Comparison of ENCODE assay signal across 26 cellular contexts in the genomic region with DNA sequence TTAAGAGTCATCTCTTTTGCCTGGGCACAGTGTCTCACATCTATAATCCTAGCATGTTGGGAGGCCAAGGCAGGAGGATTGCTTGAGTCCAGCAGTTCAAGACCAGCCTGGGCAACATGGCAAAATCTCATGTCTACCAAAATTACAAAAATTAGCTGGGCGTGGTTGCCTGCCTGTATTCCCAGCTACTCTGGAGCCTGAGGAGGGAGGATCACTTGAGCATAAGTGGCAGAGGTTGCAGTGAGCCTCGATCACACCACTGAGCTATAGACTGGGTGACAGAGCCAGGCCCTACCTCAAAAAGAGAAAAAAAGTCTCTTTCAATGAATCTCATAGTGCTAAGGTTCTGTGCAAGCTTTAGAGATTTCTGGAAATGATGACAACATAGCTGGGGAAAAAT. TPM values are rescaled to one million over a fixed set of nuclear protein-coding genes. Genes with fewer than 3 reads are reported as not detected.
DNase-seq lines count a peak whose midpoint lies in the region; ATAC-seq and TF ChIP-seq lines count a peak whose summit lies in the region.
"Had no signal": no experiment of that assay in that cellular context is flagged by ENCODE, and none has a peak within 500 bp of the region (broad histone marks: within the 10 kb centered on the region; RNA-seq: fewer than 3 reads in every experiment).

No MANE protein-coding gene starts in this region.

- no peaks in the 10 kb centered on the region for H3K9me3 Mint-ChIP-seq in stimulated activated naive CD8-positive, alpha-beta T cell treated with anti-CD3 and anti-CD28 coated beads, Interleukin-15, Interleukin-2, amounts not matched to agents 100 ng/mL and 50 ng/mL, for 24 hours
- H3K9me3 Mint-ChIP-seq: activated naive CD4-positive, alpha-beta T cell treated with anti-CD3 and anti-CD28 coated beads, Interleukin-2, amount 50 U/mL, for 72 hours; brain had no signal

- H3K4me1 ChIP-seq in duodenal mucosa (ENCODE audit: control insufficient read depth in 1 of 2, insufficient read depth in 2 of 2, low read length in 2 of 2) (peaks cover 0 to 8% of the 10 kb centered on the region in 2 donors), thymus (ENCODE audit: control insufficient read depth, insufficient read depth, low read length) (no peaks in the 10 kb centered on the region)
- H3K4me1 ChIP-seq: lower lobe of right lung, right lobe of liver had no signal

- peak overlapping the region; percentile 90 for H3K4me2 ChIP-seq in SU-DHL-6 (ENCODE audit: low read depth, low read length, poor library complexity, severe bottlenecking)

- peak overlapping the region; percentile 60 for H3K4me3 ChIP-seq in SU-DHL-6 (ENCODE audit: insufficient read depth, low read length, poor library complexity, severe bottlenecking)
- H3K4me3 ChIP-seq in duodenal mucosa (ENCODE audit: low read depth in 1 of 2, low read length in 2 of 2): peak overlapping the region; percentile 54 to 79
- H3K4me3 ChIP-seq in thymus (ENCODE audit: low read length): no peak overlapping the region
- H3K4me3 ChIP-seq: coronary artery, hepatocyte, lower lobe of right lung, ovary had no signal

- H3K79me2 ChIP-seq in SU-DHL-6 (ENCODE audit: insufficient read depth, low read length): peaks cover 28% of the 10 kb centered on the region

- peaks cover 20% of the 10 kb centered on the region for H3K4me1 Mint-ChIP-seq in stimulated activated naive CD8-positive, alpha-beta T cell treated with anti-CD3 and anti-CD28 coated beads, Interleukin-15, Interleukin-2, amounts not matched to agents 100 ng/mL and 50 ng/mL, for 24 hours (ENCODE audit: low read depth)

- H3K9ac ChIP-seq in SU-DHL-6 (ENCODE audit: low read length) (peak overlapping the region; percentile 57), duodenal mucosa (ENCODE audit: low read depth in 1 of 2, low read length in 2 of 2) (peak overlapping the region in 1 of 2 donors; percentile 31)

- H3K27ac Mint-ChIP-seq in stimulated activated naive CD8-positive, alpha-beta T cell treated with anti-CD3 and anti-CD28 coated beads, Interleukin-15, Interleukin-2, amounts not matched to agents 100 ng/mL and 50 ng/mL, for 24 hours: peak overlapping the region; percentile 9
- H3K27ac Mint-ChIP-seq: activated naive CD4-positive, alpha-beta T cell treated with anti-CD3 and anti-CD28 coated beads, Interleukin-2, amount 50 U/mL, for 72 hours; brain; naive thymus-derived CD4-positive, alpha-beta T cell had no signal

- no peaks in the 10 kb centered on the region for H3K9me2 ChIP-seq in SU-DHL-6 (replicated peaks; ENCODE audit: insufficient read depth, low read length)

- H3K27ac ChIP-seq in SU-DHL-6 (ENCODE audit: low read depth, low read length) (no peak overlapping the region), duodenal mucosa (ENCODE audit: low read depth, low read length) (peak overlapping the region; percentile 8), thymus (ENCODE audit: low read depth) (peak overlapping the region; percentile 5)
- H3K27ac ChIP-seq: coronary artery, HL-60, lower lobe of right lung, ovary had no signal

- peaks cover 12% of the 10 kb centered on the region for H3K36me3 Mint-ChIP-seq in stimulated activated naive CD8-positive, alpha-beta T cell treated with anti-CD3 and anti-CD28 coated beads, Interleukin-15, Interleukin-2, amounts not matched to agents 100 ng/mL and 50 ng/mL, for 24 hours (ENCODE audit: low read depth)
- H3K36me3 Mint-ChIP-seq: activated naive CD4-positive, alpha-beta T cell treated with anti-CD3 and anti-CD28 coated beads, Interleukin-2, amount 50 U/mL, for 72 hours; brain had no signal

- H3K27me3 Mint-ChIP-seq in stimulated activated naive CD8-positive, alpha-beta T cell treated with anti-CD3 and anti-CD28 coated beads, Interleukin-15, Interleukin-2, amounts not matched to agents 100 ng/mL and 50 ng/mL, for 24 hours: no peaks in the 10 kb centered on the region

- 73% methylated on average over 2 of the region's 2 CpGs for WGBS in thymus

- no peaks in the 10 kb centered on the region for H3F3A ChIP-seq in SU-DHL-6 (ENCODE audit: insufficient read depth)

- no peak for DNase-seq in stimulated activated naive CD8-positive, alpha-beta T cell treated with anti-CD3 and anti-CD28 coated beads, Interleukin-15, Interleukin-2, amounts not matched to agents 100 U/mL and 50 U/mL, for 24 hours
- no peak for DNase-seq in NCI-H2081 treated with DMSO at 0.1 percent for 48 hours (lab: John Stamatoyannopoulos, UW)
- DNase-seq: DND-41; lower lobe of right lung; naive thymus-derived CD4-positive, alpha-beta T cell; NCI-H1436 treated with DMSO at 0.1 percent for 48 hours; NCI-H748 treated with DMSO at 0.1 percent for 48 hours; ovary; PC-3; right lobe of liver; stimulated activated naive CD4-positive, alpha-beta T cell; T-helper 9 cell; trophoblast cell had no signal

- H4K20me1 ChIP-seq in SU-DHL-6 (ENCODE audit: low read depth, low read length): no peaks in the 10 kb centered on the region

- H3K27me3 ChIP-seq in SU-DHL-6 (ENCODE audit: low read length) (no peaks in the 10 kb centered on the region), duodenal mucosa (ENCODE audit: control insufficient read depth in 1 of 2, insufficient read depth in 2 of 2, low read length in 2 of 2) (no peaks in the 10 kb centered on the region), thymus (ENCODE audit: control insufficient read depth, insufficient read depth) (no peaks in the 10 kb centered on the region)
- H3K27me3 ChIP-seq: hepatocyte, ovary, right lobe of liver had no signal

- H3K9me3 ChIP-seq in SU-DHL-6 (ENCODE audit: insufficient read depth, low read length) (no peaks in the 10 kb centered on the region), duodenal mucosa (ENCODE audit: control insufficient read depth in 1 of 2, low read length in 2 of 2) (no peaks in the 10 kb centered on the region), thymus (ENCODE audit: control insufficient read depth) (no peaks in the 10 kb centered on the region)
- H3K9me3 ChIP-seq: lower lobe of right lung, ovary, right lobe of liver had no signal

- H3K36me3 ChIP-seq in SU-DHL-6 (ENCODE audit: low read length) (no peaks in the 10 kb centered on the region), duodenal mucosa (ENCODE audit: control insufficient read depth in 1 of 2, insufficient read depth in 2 of 2, low read length in 2 of 2) (no peaks in the 10 kb centered on the region), thymus (ENCODE audit: control insufficient read depth, insufficient read depth) (no peaks in the 10 kb centered on the region)
- H3K36me3 ChIP-seq: lower lobe of right lung, ovary, right lobe of liver had no signal

- H2AFZ ChIP-seq in SU-DHL-6 (ENCODE audit: low read depth, low read length, severe bottlenecking): no peak overlapping the region
- H2AFZ ChIP-seq: hepatocyte had no signal

- no peak for TF ChIP-seq CTCF in SU-DHL-6 (IDR thresholded peaks at IDR 0.05; ENCODE audit: insufficient read depth, low read length, poor library complexity, severe bottlenecking)

- H3K4me3 Mint-ChIP-seq in stimulated activated naive CD8-positive, alpha-beta T cell treated with anti-CD3 and anti-CD28 coated beads, Interleukin-15, Interleukin-2, amounts not matched to agents 100 ng/mL and 50 ng/mL, for 24 hours: peak overlapping the region; percentile 76

- ATAC-seq in stimulated activated naive CD8-positive, alpha-beta T cell treated with anti-CD3 and anti-CD28 coated beads, Interleukin-15, Interleukin-2, amounts not matched to agents 100 U/mL and 50 U/mL, for 24 hours: no peak
- ATAC-seq in GM21526 (IDR thresholded peaks at IDR 0.05; ENCODE audit: low FRiP score, unreplicated experiment) (no peak), GM18873 (IDR thresholded peaks at IDR 0.05; ENCODE audit: low FRiP score, unreplicated experiment) (no peak)
- ATAC-seq: activated CD4-positive, CD25-positive, alpha-beta regulatory T cell treated with anti-CD3 and anti-CD28 coated beads, Interleukin-2, amount 50 U/mL, for 24 hours; activated naive CD4-positive, alpha-beta T cell treated with anti-CD3 and anti-CD28 coated beads, Interleukin-2, amount 50 U/mL, for 72 hours; naive thymus-derived CD4-positive, alpha-beta T cell; PC-3; right lobe of liver had no signal

RNA-seq across cellular contexts. Expression of gene HLA-DRB1, which starts 1.5 kb away (rescaled TPM):
- polyA plus RNA-seq in thymus: 685 TPM
- polyA plus RNA-seq: endothelial cell of umbilical vein had no signal

RNA-seq across cellular contexts. Expression of gene HLA-DQA1, which starts 49.0 kb away (rescaled TPM):
- 358 TPM for polyA plus RNA-seq in thymus
- polyA plus RNA-seq: endothelial cell of umbilical vein, hepatocyte had no signal

RNA-seq across cellular contexts. Expression of gene HLA-DRB5, which starts 58.1 kb away (rescaled TPM):
- 20.0 TPM for polyA plus RNA-seq in thymus
- polyA plus RNA-seq: endothelial cell of umbilical vein had no signal
